13 cellular contexts compared by ENCODE assay signal in genomic region chr7:143015102-143015501, GRCh38. TPM values are rescaled to one million over a fixed set of nuclear protein-coding genes. Genes with fewer than 3 reads are reported as not detected.
A peak's percentile ranks its signal among the peaks of the same experiment; 100 is the strongest.
DNase-seq lines count a peak whose midpoint lies in the region; ATAC-seq and TF ChIP-seq lines count a peak whose summit lies in the region.
"Had no signal": no experiment of that assay in that cellular context is flagged by ENCODE, and none has a peak within 500 bp of the region (broad histone marks: within the 10 kb centered on the region; RNA-seq: fewer than 3 reads in every experiment).

No MANE protein-coding gene starts in this region.

- TF ChIP-seq CTCF in HFFc6 (IDR thresholded peaks at IDR 0.05) (no peak), osteocyte (IDR thresholded peaks at IDR 0.05) (no peak), endothelial cell (IDR thresholded peaks at IDR 0.05; ENCODE audit: unreplicated experiment) (no peak), mammary epithelial cell (conservative IDR thresholded peaks at IDR 0.05 in 1 of 2, IDR thresholded peaks at IDR 0.05 in 1 of 2; ENCODE audit: extremely low read depth in 1 of 2, insufficient read depth in 1 of 2, low read depth in 1 of 2, low read length in 2 of 2) (no peak)

- CTCF ChIA-PET in mammary epithelial cell (lab: Charles Lee; ENCODE audit: low non-redundant PET), result no interaction called here

- H3K9ac ChIP-seq in mammary epithelial cell (ENCODE audit: insufficient read depth, low read length), result no peak overlapping the region

- no peaks in the 10 kb centered on the region for H3K36me3 ChIP-seq in mammary epithelial cell (ENCODE audit: insufficient read depth, low read length)

- H3K9me3 ChIP-seq in mammary epithelial cell (replicated peaks; ENCODE audit: insufficient read depth, low read length), result no peaks in the 10 kb centered on the region

- no peaks in the 10 kb centered on the region for H3K79me2 ChIP-seq in mammary epithelial cell (ENCODE audit: insufficient read depth, low read length)

- H4K20me1 ChIP-seq in mammary epithelial cell (ENCODE audit: insufficient read depth, low read length), result no peaks in the 10 kb centered on the region

- DNase-seq in HFFc6 (no peak), osteocyte (ENCODE audit: extremely low spot score, unreplicated experiment) (no peak), endothelial cell (ENCODE audit: low spot score) (no peak), NCI-H526 (lab: John Stamatoyannopoulos, UW) (no peak), mammary epithelial cell (no peak)
- DNase-seq in stimulated activated CD4-positive, alpha-beta T cell treated with anti-CD3 and anti-CD28 coated beads, Interleukin-4, amount 100 ng/mL, for 4 hours, result no peak
- DNase-seq: activated CD4-positive, alpha-beta T cell treated with anti-CD3 and anti-CD28 coated beads for 36 hours; activated naive CD4-positive, alpha-beta T cell treated with anti-CD3 and anti-CD28 coated beads, Interleukin-2, amount 10 ng/mL, durations not matched to agents 7 days and 5 days; NCI-H1048 had no signal

- in situ Hi-C loops in mammary epithelial cell (cut with MboI; ENCODE audit: low sequenced_read_pairs in 2 of 2), result no loop called here

- H3K4me3 ChIP-seq in mammary epithelial cell (replicated peaks in 1 of 3; ENCODE audit: insufficient read depth in 1 of 3, low read depth in 2 of 3, low read length in 3 of 3), result no peak overlapping the region

- 56% methylated on average over 2 of the region's 2 CpGs for WGBS in mammary epithelial cell (ENCODE audit: low coverage, missing lambda C conversion rate)

- H3K27me3 Mint-ChIP-seq in HFFc6 (ENCODE audit: insufficient read depth) (peaks cover 5% of the 10 kb centered on the region; the same call in 1 of the 2 replicates), osteocyte (ENCODE audit: unreplicated experiment) (no peaks in the 10 kb centered on the region), endothelial cell (ENCODE audit: unreplicated experiment) (peaks cover 3% of the 10 kb centered on the region)

- peaks cover 10% of the 10 kb centered on the region for H3K4me1 ChIP-seq in mammary epithelial cell (ENCODE audit: insufficient read depth, low read length)

- no peaks in the 10 kb centered on the region for H3K27me3 ChIP-seq in mammary epithelial cell (ENCODE audit: insufficient read depth, low read length)

- H3K4me1 Mint-ChIP-seq in HFFc6 (ENCODE audit: low read depth), result peaks cover 46% of the 10 kb centered on the region
- peaks cover 55% of the 10 kb centered on the region for H3K4me1 Mint-ChIP-seq in osteocyte (ENCODE audit: unreplicated experiment)
- H3K4me1 Mint-ChIP-seq in endothelial cell (ENCODE audit: unreplicated experiment), result no peaks in the 10 kb centered on the region
- H3K4me1 Mint-ChIP-seq: activated CD4-positive, alpha-beta T cell treated with anti-CD3 and anti-CD28 coated beads for 36 hours; activated naive CD4-positive, alpha-beta T cell treated with anti-CD3 and anti-CD28 coated beads, Interleukin-2, amount 10 ng/mL, durations not matched to agents 7 days and 5 days had no signal

- intact Hi-C loops in mammary epithelial cell (cut with micrococcal nuclease), result no loop called here

- H3K9me3 Mint-ChIP-seq in HFFc6 (no peaks in the 10 kb centered on the region), osteocyte (ENCODE audit: unreplicated experiment) (peaks cover 7% of the 10 kb centered on the region), endothelial cell (ENCODE audit: unreplicated experiment) (no peaks in the 10 kb centered on the region)
- H3K9me3 Mint-ChIP-seq: activated naive CD4-positive, alpha-beta T cell treated with anti-CD3 and anti-CD28 coated beads, Interleukin-2, amount 10 ng/mL, durations not matched to agents 7 days and 5 days had no signal

- peak overlapping the region; percentile 7; the same call in 1 of the 2 replicates for H3K4me3 Mint-ChIP-seq in HFFc6
- H3K4me3 Mint-ChIP-seq in osteocyte (ENCODE audit: unreplicated experiment), result no peak overlapping the region
- no peak overlapping the region for H3K4me3 Mint-ChIP-seq in endothelial cell (ENCODE audit: unreplicated experiment)
- H3K4me3 Mint-ChIP-seq: activated CD4-positive, alpha-beta T cell treated with anti-CD3 and anti-CD28 coated beads for 36 hours; activated naive CD4-positive, alpha-beta T cell treated with anti-CD3 and anti-CD28 coated beads, Interleukin-2, amount 10 ng/mL, durations not matched to agents 7 days and 5 days had no signal

- BruUV-seq in mammary epithelial cell (replicated peaks; lab: Mats Ljungman, UMichigan), result no TSS peak

- H3K36me3 Mint-ChIP-seq in HFFc6 (ENCODE audit: low read depth) (no peaks in the 10 kb centered on the region), osteocyte (ENCODE audit: unreplicated experiment) (peaks cover 6% of the 10 kb centered on the region), endothelial cell (ENCODE audit: low read depth, unreplicated experiment) (no peaks in the 10 kb centered on the region)
- H3K36me3 Mint-ChIP-seq: activated naive CD4-positive, alpha-beta T cell treated with anti-CD3 and anti-CD28 coated beads, Interleukin-2, amount 10 ng/mL, durations not matched to agents 7 days and 5 days had no signal

- H3K4me2 ChIP-seq in mammary epithelial cell (ENCODE audit: insufficient read depth, low read depth, low read length), result no peak overlapping the region

- ATAC-seq in GM18909 (IDR thresholded peaks at IDR 0.05; ENCODE audit: poor library complexity, unreplicated experiment), result peak; percentile 95
- ATAC-seq in HG03378 (IDR thresholded peaks at IDR 0.05; ENCODE audit: unreplicated experiment), result peak; percentile 88
- ATAC-seq: activated CD4-positive, alpha-beta T cell treated with anti-CD3 and anti-CD28 coated beads for 36 hours had no signal

- no peak overlapping the region for H3K27ac ChIP-seq in mammary epithelial cell (ENCODE audit: insufficient read depth, low read depth, low read length)

- H3K27ac Mint-ChIP-seq in HFFc6, result no peak overlapping the region
- peak overlapping the region; percentile 93 for H3K27ac Mint-ChIP-seq in osteocyte (ENCODE audit: unreplicated experiment)
- H3K27ac Mint-ChIP-seq in endothelial cell (ENCODE audit: unreplicated experiment), result no peak overlapping the region
- H3K27ac Mint-ChIP-seq: activated CD4-positive, alpha-beta T cell treated with anti-CD3 and anti-CD28 coated beads for 36 hours; activated naive CD4-positive, alpha-beta T cell treated with anti-CD3 and anti-CD28 coated beads, Interleukin-2, amount 10 ng/mL, durations not matched to agents 7 days and 5 days had no signal

- no peak overlapping the region for H2AFZ ChIP-seq in mammary epithelial cell (ENCODE audit: low read depth, low read length)

- dilution Hi-C loops in mammary epithelial cell (cut with HindIII; ENCODE audit: low sequenced_read_pairs), result no loop called here

RNA-seq across cellular contexts. Expression of gene OR9A2, which starts 11.8 kb away (rescaled TPM):
- total RNA-seq in HFFc6 (2021; fragmentation: NEBNext Ultra II Directional; extraction: Animal tissue kit (Norgen Biotek cat#: 25700)), result not detected
- total RNA-seq in osteocyte, result not detected in 2 replicates
- not detected for total RNA-seq in endothelial cell (ENCODE audit: unreplicated experiment)
- total RNA-seq in mammary epithelial cell, result not detected
- polyA plus RNA-seq in mammary epithelial cell, result not detected
- not detected for polyA minus RNA-seq in mammary epithelial cell
- total RNA-seq: activated CD4-positive, alpha-beta T cell treated with anti-CD3 and anti-CD28 coated beads for 36 hours; H1; skeletal muscle tissue had no signal
- polyA plus RNA-seq: H1 had no signal

RNA-seq across cellular contexts. Expression of gene OR6V1, which starts 37.0 kb away (rescaled TPM):
- not detected for total RNA-seq in HFFc6 (2021; fragmentation: NEBNext Ultra II Directional; extraction: Animal tissue kit (Norgen Biotek cat#: 25700))
- total RNA-seq in osteocyte (not detected in 2 replicates), endothelial cell (ENCODE audit: unreplicated experiment) (not detected), mammary epithelial cell (not detected)
- not detected for polyA plus RNA-seq in mammary epithelial cell
- not detected for polyA minus RNA-seq in mammary epithelial cell
- total RNA-seq: activated CD4-positive, alpha-beta T cell treated with anti-CD3 and anti-CD28 coated beads for 36 hours; H1; skeletal muscle tissue had no signal
- polyA plus RNA-seq: H1 had no signal

RNA-seq across cellular contexts. Expression of gene KEL, which starts 52.9 kb away (rescaled TPM):
- not detected for total RNA-seq in HFFc6 (2021; fragmentation: NEBNext Ultra II Directional; extraction: Animal tissue kit (Norgen Biotek cat#: 25700))
- total RNA-seq in osteocyte (0.50 and 1.5 TPM in 2 replicates), endothelial cell (ENCODE audit: unreplicated experiment) (0.74 TPM), mammary epithelial cell (not detected)
- polyA plus RNA-seq in mammary epithelial cell, result 0.14 TPM
- polyA minus RNA-seq in mammary epithelial cell, result not detected
